ENCODE assay signal across 28 cellular contexts in genomic region chr2:65473045-65473444, GRCh38.
"Had no signal": no experiment of that assay in that cellular context is flagged by ENCODE, and none has a peak within 500 bp of the region (broad histone marks: within the 10 kb centered on the region; RNA-seq: fewer than 3 reads in every experiment).

No MANE protein-coding gene starts in this region.

- FAIRE-seq: colon, endometrium, endothelial cell of umbilical vein, frontal cortex had no signal

- ATAC-seq: effector memory CD8-positive, alpha-beta T cell; esophagus mucosa; foreskin keratinocyte; gastrocnemius medialis; gastroesophageal sphincter; heart left ventricle; heart right ventricle had no signal

- H3K4me3 Mint-ChIP-seq: dendritic cell treated with granulocyte-macrophage colony-stimulating factor and Interleukin-4, amounts not matched to agents 40 ng/mL and 50 ng/mL, for 4 days; effector memory CD8-positive, alpha-beta T cell; endodermal cell had no signal

- H3K27ac Mint-ChIP-seq: dendritic cell treated with granulocyte-macrophage colony-stimulating factor and Interleukin-4, amounts not matched to agents 40 ng/mL and 50 ng/mL, for 4 days; effector memory CD8-positive, alpha-beta T cell; endodermal cell had no signal

- H3K9me3 Mint-ChIP-seq: endodermal cell had no signal

- H3K36me3 ChIP-seq: colonic mucosa, esophagus muscularis mucosa, esophagus squamous epithelium, gastrocnemius medialis, gastroesophageal sphincter, heart left ventricle, heart right ventricle had no signal

- H3K4me1 ChIP-seq: colonic mucosa, esophagus muscularis mucosa, esophagus squamous epithelium, foreskin keratinocyte, gastrocnemius medialis, gastroesophageal sphincter had no signal

- H3K4me3 ChIP-seq: colonic mucosa, coronary artery, dorsolateral prefrontal cortex, esophagus muscularis mucosa, esophagus squamous epithelium, gastrocnemius medialis, gastroesophageal sphincter, heart left ventricle, heart right ventricle had no signal

- H3K27ac ChIP-seq: colonic mucosa, coronary artery, dorsolateral prefrontal cortex, epithelial cell of prostate, esophagus muscularis mucosa, esophagus squamous epithelium, foreskin keratinocyte, gastrocnemius medialis, gastroesophageal sphincter, heart left ventricle, heart right ventricle had no signal

- DNase-seq: colonic mucosa; cortex of kidney; dermis blood vessel endothelial cell; dorsolateral prefrontal cortex; effector CD4-positive, alpha-beta T cell; effector CD8-positive, alpha-beta T cell; effector memory CD4-positive, alpha-beta T cell; effector memory CD8-positive, alpha-beta T cell; endodermal cell; erythroblast; esophagus squamous epithelium; foreskin fibroblast; foreskin keratinocyte; foreskin melanocyte; gastrocnemius medialis; head of caudate nucleus; heart left ventricle; heart right ventricle had no signal

- H3K9me3 ChIP-seq: colonic mucosa, gastrocnemius medialis, gastroesophageal sphincter had no signal

- H3K27me3 ChIP-seq: colonic mucosa, dorsolateral prefrontal cortex, esophagus muscularis mucosa, esophagus squamous epithelium, gastrocnemius medialis, gastroesophageal sphincter, heart left ventricle, heart right ventricle had no signal
